1 cellular context compared by ENCODE assay signal in the genomic region with DNA sequence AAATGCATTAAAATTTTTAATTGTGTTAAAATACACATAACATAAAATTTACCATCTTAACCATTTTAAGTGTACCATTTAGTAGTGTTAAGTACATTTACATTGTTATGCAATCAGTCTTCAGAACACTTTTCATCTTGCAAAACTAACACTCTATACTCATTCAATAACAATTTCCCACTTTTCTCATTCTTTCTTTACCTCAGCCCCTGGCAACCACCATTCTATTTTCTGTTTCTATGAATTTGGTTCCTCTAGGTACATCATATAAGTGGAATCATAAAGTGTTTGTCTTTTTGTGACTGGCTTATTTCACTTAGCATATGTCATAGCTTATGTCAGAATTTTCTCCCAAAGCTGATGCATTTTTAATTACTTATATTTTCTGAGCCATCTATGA.
TF ChIP-seq lines count a peak whose summit lies in the region.

No MANE protein-coding gene starts in this region.

TF ChIP-seq in HepG2, 621 proteins besides CTCF, POLR2A, EP300 and RAD21:
- TF ChIP-seq CEBPB (IDR thresholded peaks at IDR 0.05; ENCODE audit: borderline replicate concordance, low read depth, low read length), result peak; percentile 33; the same call in 1 of the 2 replicates
- TF ChIP-seq CHCHD3 (CRISPR knock-in tag; IDR thresholded peaks at IDR 0.05), result no peak
